In genomic region chr3:30180305-30181275, GRCh38 we compare ENCODE assay signal across 19 cellular contexts.
A peak's percentile ranks its signal among the peaks of the same experiment; 100 is the strongest.
DNase-seq lines count a peak whose midpoint lies in the region; ATAC-seq and TF ChIP-seq lines count a peak whose summit lies in the region.
"Had no signal": no experiment of that assay in that cellular context is flagged by ENCODE, and none has a peak within 500 bp of the region (broad histone marks: within the 10 kb centered on the region; RNA-seq: fewer than 3 reads in every experiment).

No MANE protein-coding gene starts in this region.

- no peaks in the 10 kb centered on the region for H3K79me2 ChIP-seq in ACC112 (ENCODE audit: control insufficient read depth, insufficient read depth, low read length, unreplicated experiment)
- H3K79me2 ChIP-seq: parathyroid adenoma had no signal

- H3K27ac ChIP-seq in ACC112 (ENCODE audit: low read depth, low read length) (peak overlapping the region; percentile 23; the same call in 1 of the 2 replicates), HL-60 (replicated peaks) (no peak overlapping the region; the same call in 1 of the 2 replicates)
- H3K27ac ChIP-seq: heart right ventricle, parathyroid adenoma had no signal

- peaks cover 13% of the 10 kb centered on the region for H3K4me1 ChIP-seq in ACC112 (ENCODE audit: control insufficient read depth, insufficient read depth, low read length, unreplicated experiment)
- H3K4me1 ChIP-seq: adrenal gland, Caco-2, parathyroid adenoma had no signal

- no peaks in the 10 kb centered on the region for H3K4me1 Mint-ChIP-seq in osteocyte (ENCODE audit: unreplicated experiment)
- H3K4me1 Mint-ChIP-seq: stimulated activated naive CD8-positive, alpha-beta T cell treated with anti-CD3 and anti-CD28 coated beads, Interleukin-15, amount 100 ng/mL, for 72 hours had no signal

- DNase-seq in HL-60 (ENCODE audit: low read depth in 1 of 2, low spot score in 1 of 2): peak; percentile 59 to 86
- peak; percentile 23 for DNase-seq in SKM-1 (lab: John Stamatoyannopoulos, UW; ENCODE audit: unreplicated experiment)
- DNase-seq in fibroblast of villous mesenchyme (ENCODE audit: low read depth): peak; percentile 38
- DNase-seq in NCI-H2107 (lab: John Stamatoyannopoulos, UW): no peak
- no peak for DNase-seq in stimulated activated CD4-positive, alpha-beta T cell treated with anti-CD3 and anti-CD28 coated beads, Interleukin-4, amount 100 ng/mL, for 4 hours
- DNase-seq in osteocyte (ENCODE audit: extremely low spot score, unreplicated experiment): no peak
- DNase-seq: activated CD8-positive, alpha-beta T cell treated with anti-CD3 and anti-CD28 coated beads, Interleukin-2, amount 10 ng/mL, durations not matched to agents 7 days and 5 days; adrenal gland; Caco-2; heart right ventricle; NCI-H1092 treated with DMSO at 0.1 percent for 48 hours; SK-N-SH; stimulated activated CD4-positive, alpha-beta T cell treated with anti-CD3 and anti-CD28 coated beads, Interleukin-12 subunit alpha, Interleukin-12 subunit beta, amount 100 ng/mL, for 4 hours; stimulated activated naive CD8-positive, alpha-beta T cell treated with anti-CD3 and anti-CD28 coated beads, Interleukin-15, amount 100 ng/mL, for 72 hours had no signal

- H2AFZ ChIP-seq in ACC112 (ENCODE audit: low read length, unreplicated experiment): peak overlapping the region; percentile 28
- H2AFZ ChIP-seq: parathyroid adenoma had no signal

- no peak overlapping the region for H3K4me3 ChIP-seq in ACC112 (ENCODE audit: low read depth, low read length)
- no peak overlapping the region for H3K4me3 ChIP-seq in HL-60 (replicated peaks; ENCODE audit: insufficient read depth, low read length)
- no peak overlapping the region for H3K4me3 ChIP-seq in fibroblast of villous mesenchyme (ENCODE audit: low read depth, low read length)
- H3K4me3 ChIP-seq: adrenal gland, heart right ventricle had no signal

- no peak overlapping the region for H3K4me3 Mint-ChIP-seq in osteocyte (ENCODE audit: unreplicated experiment)
- H3K4me3 Mint-ChIP-seq: activated CD8-positive, alpha-beta T cell treated with anti-CD3 and anti-CD28 coated beads, Interleukin-2, amount 10 ng/mL, durations not matched to agents 7 days and 5 days; activated T-helper 1 cell treated with anti-CD3 and anti-CD28 coated beads, Interleukin-12 subunit alpha, Interleukin-12 subunit beta, Interleukin-2, Interleukin-4 antibody, amounts not matched to agents 30 ng/mL and 10 ng/mL and 1 ng/mL, durations not matched to agents 14 hours and 24 hours and 36 hours; stimulated activated naive CD8-positive, alpha-beta T cell treated with anti-CD3 and anti-CD28 coated beads, Interleukin-15, amount 100 ng/mL, for 72 hours had no signal

- H3K36me3 Mint-ChIP-seq in osteocyte (ENCODE audit: unreplicated experiment): no peaks in the 10 kb centered on the region

- no peaks in the 10 kb centered on the region for H3K9me3 Mint-ChIP-seq in osteocyte (ENCODE audit: unreplicated experiment)
- H3K9me3 Mint-ChIP-seq: activated T-helper 1 cell treated with anti-CD3 and anti-CD28 coated beads, Interleukin-12 subunit alpha, Interleukin-12 subunit beta, Interleukin-2, Interleukin-4 antibody, amounts not matched to agents 30 ng/mL and 10 ng/mL and 1 ng/mL, durations not matched to agents 14 hours and 24 hours and 36 hours; stimulated activated naive CD8-positive, alpha-beta T cell treated with anti-CD3 and anti-CD28 coated beads, Interleukin-15, amount 100 ng/mL, for 72 hours had no signal

- TF ChIP-seq CTCF in HL-60 (IDR thresholded peaks at IDR 0.05; ENCODE audit: insufficient read depth, low read length): no peak
- no peak for TF ChIP-seq CTCF in fibroblast of villous mesenchyme (IDR thresholded peaks at IDR 0.05; ENCODE audit: insufficient read depth, low read depth, low read length)
- no peak for TF ChIP-seq CTCF in osteocyte (IDR thresholded peaks at IDR 0.05)

- no peaks in the 10 kb centered on the region for H3K36me3 ChIP-seq in ACC112 (ENCODE audit: insufficient read depth, low read length)
- H3K36me3 ChIP-seq: adrenal gland, heart right ventricle had no signal

- no peaks in the 10 kb centered on the region for H3K27me3 Mint-ChIP-seq in osteocyte (ENCODE audit: unreplicated experiment)

- H3K27ac Mint-ChIP-seq in osteocyte (ENCODE audit: unreplicated experiment): no peak overlapping the region
- H3K27ac Mint-ChIP-seq: activated CD8-positive, alpha-beta T cell treated with anti-CD3 and anti-CD28 coated beads, Interleukin-2, amount 10 ng/mL, durations not matched to agents 7 days and 5 days; activated T-helper 1 cell treated with anti-CD3 and anti-CD28 coated beads, Interleukin-12 subunit alpha, Interleukin-12 subunit beta, Interleukin-2, Interleukin-4 antibody, amounts not matched to agents 30 ng/mL and 10 ng/mL and 1 ng/mL, durations not matched to agents 14 hours and 24 hours and 36 hours; stimulated activated naive CD8-positive, alpha-beta T cell treated with anti-CD3 and anti-CD28 coated beads, Interleukin-15, amount 100 ng/mL, for 72 hours had no signal

- no peaks in the 10 kb centered on the region for H3K27me3 ChIP-seq in ACC112 (ENCODE audit: insufficient read depth, low read length)
- no peaks in the 10 kb centered on the region for H3K27me3 ChIP-seq in HL-60 (ENCODE audit: insufficient read depth, poor library complexity, severe bottlenecking)
- H3K27me3 ChIP-seq: adrenal gland, heart right ventricle had no signal

- ATAC-seq in HG03175 (IDR thresholded peaks at IDR 0.05; ENCODE audit: unreplicated experiment): no peak
- ATAC-seq: activated CD8-positive, alpha-beta T cell treated with anti-CD3 and anti-CD28 coated beads, Interleukin-2, amount 10 ng/mL, durations not matched to agents 7 days and 5 days; HepG2; stimulated activated naive CD8-positive, alpha-beta T cell treated with anti-CD3 and anti-CD28 coated beads, Interleukin-15, amount 100 ng/mL, for 72 hours had no signal

Comparison
In these comparisons a context has a peak if more than half of its experiments do, and no peak if none do; other contexts are left out.
1. DNase-seq: peak in HL-60 (2 of 2), SKM-1 (single experiment) and fibroblast of villous mesenchyme (single experiment); none in NCI-H2107 (single experiment), stimulated activated CD4-positive, alpha-beta T cell treated with anti-CD3 and anti-CD28 coated beads, Interleukin-4, amount 100 ng/mL, for 4 hours (0 of 2) and osteocyte (single experiment).